9 cellular contexts compared by ENCODE assay signal in genomic region chr19:44192127-44192526, GRCh38.
"Had no signal": no experiment of that assay in that cellular context is flagged by ENCODE, and none has a peak within 500 bp of the region (broad histone marks: within the 10 kb centered on the region; RNA-seq: fewer than 3 reads in every experiment).

No MANE protein-coding gene starts in this region.

- FAIRE-seq: H1 had no signal

- H3K4me3 ChIP-seq: GM23248, GM23338, HAP-1 had no signal

- DNase-seq: GM23248, GOT3, H7, H9, HCEC 1CT, HFFc6 had no signal

- H3K4me1 Mint-ChIP-seq: GM23338, H9 had no signal

- H3K36me3 ChIP-seq: HAP-1 had no signal

- H3K27ac ChIP-seq: GM23248 had no signal

- H3K9me3 Mint-ChIP-seq: HFFc6 had no signal

- H3K4me3 Mint-ChIP-seq: GM23338, H9, HFFc6 had no signal

- H3K9me3 ChIP-seq: HAP-1 had no signal

- H3K27ac Mint-ChIP-seq: GM23338, H9, HFFc6 had no signal
